In the genomic region with DNA sequence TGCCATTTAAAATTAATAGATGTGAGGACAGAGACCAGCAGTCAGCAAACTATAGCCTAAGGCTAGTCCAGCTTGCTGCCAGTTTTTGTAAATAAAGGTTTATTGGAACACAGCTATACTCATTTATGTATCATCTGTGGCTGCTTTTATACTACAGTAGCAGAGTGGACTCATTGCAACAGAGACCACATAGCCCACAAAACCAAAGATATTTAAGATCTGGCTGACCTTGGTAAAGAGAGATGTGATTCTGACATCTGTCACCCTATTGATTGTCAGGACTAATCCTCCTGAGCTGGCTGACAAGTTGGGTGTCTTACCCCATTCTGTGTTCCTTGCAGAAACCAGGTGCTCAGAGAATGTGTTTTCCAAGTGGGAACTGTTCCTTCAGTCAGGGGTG, we compare ENCODE assay signal across 2 cellular contexts.
TF ChIP-seq lines count a peak whose summit lies in the region.

No MANE protein-coding gene starts in this region.

TF ChIP-seq in SK-N-SH, 30 proteins besides CTCF, POLR2A, EP300 and RAD21 (continued from another document):
- TF ChIP-seq REST (IDR thresholded peaks at IDR 0.05; ENCODE audit: low read depth, low read length) (no peak), MEF2A (IDR thresholded peaks at IDR 0.05; ENCODE audit: borderline replicate concordance, low read depth) (no peak)

TF ChIP-seq in SK-N-SH treated with all-trans-retinoic acid at 6 μM for 48 hours, 23 proteins besides CTCF, POLR2A, EP300 and RAD21 (continued from another document):
- TF ChIP-seq, protein P1, sequence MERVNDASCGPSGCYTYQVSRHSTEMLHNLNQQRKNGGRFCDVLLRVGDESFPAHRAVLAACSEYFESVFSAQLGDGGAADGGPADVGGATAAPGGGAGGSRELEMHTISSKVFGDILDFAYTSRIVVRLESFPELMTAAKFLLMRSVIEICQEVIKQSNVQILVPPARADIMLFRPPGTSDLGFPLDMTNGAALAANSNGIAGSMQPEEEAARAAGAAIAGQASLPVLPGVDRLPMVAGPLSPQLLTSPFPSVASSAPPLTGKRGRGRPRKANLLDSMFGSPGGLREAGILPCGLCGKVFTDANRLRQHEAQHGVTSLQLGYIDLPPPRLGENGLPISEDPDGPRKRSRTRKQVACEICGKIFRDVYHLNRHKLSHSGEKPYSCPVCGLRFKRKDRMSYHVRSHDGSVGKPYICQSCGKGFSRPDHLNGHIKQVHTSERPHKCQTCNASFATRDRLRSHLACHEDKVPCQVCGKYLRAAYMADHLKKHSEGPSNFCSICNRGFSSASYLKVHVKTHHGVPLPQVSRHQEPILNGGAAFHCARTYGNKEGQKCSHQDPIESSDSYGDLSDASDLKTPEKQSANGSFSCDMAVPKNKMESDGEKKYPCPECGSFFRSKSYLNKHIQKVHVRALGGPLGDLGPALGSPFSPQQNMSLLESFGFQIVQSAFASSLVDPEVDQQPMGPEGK (CRISPR knock-in tag; IDR thresholded peaks at IDR 0.05; ENCODE audit: borderline replicate concordance): no peak
- TF ChIP-seq, protein P2, sequence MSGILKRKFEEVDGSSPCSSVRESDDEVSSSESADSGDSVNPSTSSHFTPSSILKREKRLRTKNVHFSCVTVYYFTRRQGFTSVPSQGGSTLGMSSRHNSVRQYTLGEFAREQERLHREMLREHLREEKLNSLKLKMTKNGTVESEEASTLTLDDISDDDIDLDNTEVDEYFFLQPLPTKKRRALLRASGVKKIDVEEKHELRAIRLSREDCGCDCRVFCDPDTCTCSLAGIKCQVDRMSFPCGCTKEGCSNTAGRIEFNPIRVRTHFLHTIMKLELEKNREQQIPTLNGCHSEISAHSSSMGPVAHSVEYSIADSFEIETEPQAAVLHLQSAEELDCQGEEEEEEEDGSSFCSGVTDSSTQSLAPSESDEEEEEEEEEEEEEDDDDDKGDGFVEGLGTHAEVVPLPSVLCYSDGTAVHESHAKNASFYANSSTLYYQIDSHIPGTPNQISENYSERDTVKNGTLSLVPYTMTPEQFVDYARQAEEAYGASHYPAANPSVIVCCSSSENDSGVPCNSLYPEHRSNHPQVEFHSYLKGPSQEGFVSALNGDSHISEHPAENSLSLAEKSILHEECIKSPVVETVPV (CRISPR knock-in tag; IDR thresholded peaks at IDR 0.05): no peak
- TF ChIP-seq TCF4 (CRISPR knock-in tag; IDR thresholded peaks at IDR 0.05; ENCODE audit: borderline replicate concordance): no peak
- TF ChIP-seq ZFP3 (CRISPR knock-in tag; IDR thresholded peaks at IDR 0.05): no peak
